In genomic region chr1:44500181-44501021, GRCh38 we compare ENCODE assay signal across 10 cellular contexts.
DNase-seq lines count a peak whose midpoint lies in the region; ATAC-seq and TF ChIP-seq lines count a peak whose summit lies in the region.
"Had no signal": no experiment of that assay in that cellular context is flagged by ENCODE, and none has a peak within 500 bp of the region (broad histone marks: within the 10 kb centered on the region; RNA-seq: fewer than 3 reads in every experiment).

No MANE protein-coding gene starts in this region.

- no peak overlapping the region for H3K4me3 Mint-ChIP-seq in MCF 10A (ENCODE audit: unreplicated experiment)
- no peak overlapping the region for H3K4me3 Mint-ChIP-seq in activated CD4-positive, alpha-beta T cell treated with anti-CD3 and anti-CD28 coated beads, Interleukin-2, amount 10 ng/mL, durations not matched to agents 24 days and 14 days
- H3K4me3 Mint-ChIP-seq in activated naive CD4-positive, alpha-beta T cell treated with anti-CD3 and anti-CD28 coated beads for 36 hours = no peak overlapping the region

- in situ Hi-C loops in mammary epithelial cell (cut with MboI; ENCODE audit: low sequenced_read_pairs in 2 of 2) = no loop called here

- no peaks in the 10 kb centered on the region for H3K36me3 ChIP-seq in mammary epithelial cell (ENCODE audit: insufficient read depth, low read length)
- H3K36me3 ChIP-seq in uterus = no peaks in the 10 kb centered on the region
- H3K36me3 ChIP-seq: BLaER1 had no signal

- TF ChIP-seq CTCF in MCF 10A (IDR thresholded peaks at IDR 0.05; ENCODE audit: unreplicated experiment) (peak; percentile 16), mammary epithelial cell (conservative IDR thresholded peaks at IDR 0.05 in 1 of 2, IDR thresholded peaks at IDR 0.05 in 1 of 2; ENCODE audit: extremely low read depth in 1 of 2, insufficient read depth in 1 of 2, low read depth in 1 of 2, low read length in 2 of 2) (peak in 1 of 2 donors; percentile 48), uterus (IDR thresholded peaks at IDR 0.05) (peak; percentile 36 to 53 (median 42))

- dilution Hi-C loops in mammary epithelial cell (cut with HindIII; ENCODE audit: low sequenced_read_pairs) = no loop called here

- DNase-seq in MCF 10A (ENCODE audit: unreplicated experiment) (peak; percentile 11), mammary epithelial cell (no peak), uterus (no peak)
- no peak for DNase-seq in activated CD4-positive, alpha-beta T cell treated with anti-CD3 and anti-CD28 coated beads, Interleukin-2, amount 10 ng/mL, durations not matched to agents 24 days and 14 days
- no peak for DNase-seq in activated naive CD4-positive, alpha-beta T cell treated with anti-CD3 and anti-CD28 coated beads for 36 hours
- DNase-seq: PC-9 had no signal

- H3K4me2 ChIP-seq in mammary epithelial cell (ENCODE audit: insufficient read depth, low read depth, low read length) = no peak overlapping the region
- H3K4me2 ChIP-seq: BLaER1, PC-9 had no signal

- H3K9me3 Mint-ChIP-seq in MCF 10A (ENCODE audit: unreplicated experiment) = no peaks in the 10 kb centered on the region
- H3K9me3 Mint-ChIP-seq in activated CD4-positive, alpha-beta T cell treated with anti-CD3 and anti-CD28 coated beads, Interleukin-2, amount 10 ng/mL, durations not matched to agents 24 days and 14 days = no peaks in the 10 kb centered on the region
- no peaks in the 10 kb centered on the region for H3K9me3 Mint-ChIP-seq in activated naive CD4-positive, alpha-beta T cell treated with anti-CD3 and anti-CD28 coated beads for 36 hours

- no peak for TF ChIP-seq POLR2A in uterus (IDR thresholded peaks at IDR 0.05)

- no peak for ATAC-seq in GM21360 (IDR thresholded peaks at IDR 0.05; ENCODE audit: unreplicated experiment)

- H3K79me2 ChIP-seq in mammary epithelial cell (ENCODE audit: insufficient read depth, low read length) = no peaks in the 10 kb centered on the region

- no peaks in the 10 kb centered on the region for H4K20me1 ChIP-seq in mammary epithelial cell (ENCODE audit: insufficient read depth, low read length)
- H4K20me1 ChIP-seq: BLaER1 had no signal

- H3K4me1 Mint-ChIP-seq in MCF 10A (ENCODE audit: insufficient read depth, unreplicated experiment) = peaks cover 5% of the 10 kb centered on the region
- no peaks in the 10 kb centered on the region for H3K4me1 Mint-ChIP-seq in activated CD4-positive, alpha-beta T cell treated with anti-CD3 and anti-CD28 coated beads, Interleukin-2, amount 10 ng/mL, durations not matched to agents 24 days and 14 days
- H3K4me1 Mint-ChIP-seq in activated naive CD4-positive, alpha-beta T cell treated with anti-CD3 and anti-CD28 coated beads for 36 hours (ENCODE audit: low read depth) = no peaks in the 10 kb centered on the region

- CTCF ChIA-PET in MCF 10A (lab: Yijun Ruan, JAX) = interaction anchor here (0.6 to 1.1 kb wide), 2 partner anchors 11 to 86 kb away, joined by 3 read pairs; no protein-coding TSS in a partner anchor
- CTCF ChIA-PET in mammary epithelial cell (lab: Charles Lee; ENCODE audit: low non-redundant PET) = interaction anchor here (0.6 kb wide), 1 partner anchor 415 kb away, joined by 7 read pairs; no protein-coding TSS in a partner anchor
- CTCF ChIA-PET in activated naive CD4-positive, alpha-beta T cell treated with anti-CD3 and anti-CD28 coated beads for 36 hours (lab: Charles Lee) = interaction anchor here (0.6 kb wide), 1 partner anchor 204 kb away, joined by 3 read pairs; no protein-coding TSS in a partner anchor

- H3K36me3 Mint-ChIP-seq in MCF 10A (ENCODE audit: insufficient read depth, unreplicated experiment) = no peaks in the 10 kb centered on the region
- H3K36me3 Mint-ChIP-seq in activated CD4-positive, alpha-beta T cell treated with anti-CD3 and anti-CD28 coated beads, Interleukin-2, amount 10 ng/mL, durations not matched to agents 24 days and 14 days (ENCODE audit: low read depth) = no peaks in the 10 kb centered on the region
- H3K36me3 Mint-ChIP-seq in activated naive CD4-positive, alpha-beta T cell treated with anti-CD3 and anti-CD28 coated beads for 36 hours (ENCODE audit: low read depth) = no peaks in the 10 kb centered on the region

- H3K27ac Mint-ChIP-seq in MCF 10A (ENCODE audit: low read depth, unreplicated experiment) = no peak overlapping the region
- no peak overlapping the region for H3K27ac Mint-ChIP-seq in activated CD4-positive, alpha-beta T cell treated with anti-CD3 and anti-CD28 coated beads, Interleukin-2, amount 10 ng/mL, durations not matched to agents 24 days and 14 days
- no peak overlapping the region for H3K27ac Mint-ChIP-seq in activated naive CD4-positive, alpha-beta T cell treated with anti-CD3 and anti-CD28 coated beads for 36 hours

- BruUV-seq in MCF 10A (replicated peaks; lab: Mats Ljungman, UMichigan) (no TSS peak), mammary epithelial cell (replicated peaks; lab: Mats Ljungman, UMichigan) (no TSS peak)

- intact Hi-C loops in MCF 10A (cut with micrococcal nuclease) (loop anchor here (1.0 kb wide), 1 partner anchor 122 kb away; no protein-coding TSS in a partner anchor), mammary epithelial cell (cut with micrococcal nuclease) (loop anchor here (1.0 to 10.0 kb wide), 2 partner anchors 122 to 286 kb away; partner anchors contain the start of gene DMAP1), uterus (cut with DNase I; ENCODE audit: low total_unique reads) (no loop called here)
- intact Hi-C loops in activated CD4-positive, alpha-beta T cell treated with anti-CD3 and anti-CD28 coated beads, Interleukin-2, amount 10 ng/mL, durations not matched to agents 24 days and 14 days (cut with micrococcal nuclease) = no loop called here
- intact Hi-C loops in activated naive CD4-positive, alpha-beta T cell treated with anti-CD3 and anti-CD28 coated beads for 36 hours (cut with micrococcal nuclease) = no loop called here

- POLR2A ChIA-PET in MCF 10A (lab: Yijun Ruan, JAX) = interaction anchor here (0.6 kb wide), 1 partner anchor 336 kb away, joined by 3 read pairs; no protein-coding TSS in a partner anchor

- no peak overlapping the region for H3K9ac ChIP-seq in mammary epithelial cell (ENCODE audit: insufficient read depth, low read length)
- H3K9ac ChIP-seq: BLaER1 had no signal

- H3K4me3 ChIP-seq in mammary epithelial cell (replicated peaks in 1 of 3; ENCODE audit: insufficient read depth in 1 of 3, low read depth in 2 of 3, low read length in 3 of 3) (no peak overlapping the region), uterus (no peak overlapping the region)
- H3K4me3 ChIP-seq: BLaER1, PC-9 had no signal

- H3K27ac ChIP-seq in mammary epithelial cell (ENCODE audit: insufficient read depth, low read depth, low read length) (no peak overlapping the region), cingulate gyrus (ENCODE audit: low read depth, low read length) (peak overlapping the region; percentile 88), layer of hippocampus (ENCODE audit: low read depth, low read length) (peak overlapping the region; percentile 88), uterus (no peak overlapping the region)
- H3K27ac ChIP-seq: BLaER1, PC-9 had no signal

- H2AFZ ChIP-seq in mammary epithelial cell (ENCODE audit: low read depth, low read length) = no peak overlapping the region
- H2AFZ ChIP-seq: PC-9 had no signal

- WGBS in mammary epithelial cell (ENCODE audit: low coverage, missing lambda C conversion rate) = 62% methylated on average over 14 of the region's 17 CpGs

- H3K4me1 ChIP-seq in mammary epithelial cell (ENCODE audit: insufficient read depth, low read length) = no peaks in the 10 kb centered on the region
- no peaks in the 10 kb centered on the region for H3K4me1 ChIP-seq in uterus
- H3K4me1 ChIP-seq: BLaER1 had no signal

- H3K27me3 ChIP-seq in mammary epithelial cell (ENCODE audit: insufficient read depth, low read length) = no peaks in the 10 kb centered on the region
- H3K27me3 ChIP-seq in layer of hippocampus (ENCODE audit: control insufficient read depth, insufficient read depth, low read length) = no peaks in the 10 kb centered on the region
- no peaks in the 10 kb centered on the region for H3K27me3 ChIP-seq in uterus
- H3K27me3 ChIP-seq: BLaER1 had no signal

- H3K27me3 Mint-ChIP-seq in MCF 10A (ENCODE audit: insufficient read depth, unreplicated experiment) = no peaks in the 10 kb centered on the region
- H3K27me3 Mint-ChIP-seq in activated CD4-positive, alpha-beta T cell treated with anti-CD3 and anti-CD28 coated beads, Interleukin-2, amount 10 ng/mL, durations not matched to agents 24 days and 14 days = peaks cover 5% of the 10 kb centered on the region
- no peaks in the 10 kb centered on the region for H3K27me3 Mint-ChIP-seq in activated naive CD4-positive, alpha-beta T cell treated with anti-CD3 and anti-CD28 coated beads for 36 hours (ENCODE audit: low read depth)

- H3K9me3 ChIP-seq in mammary epithelial cell (replicated peaks; ENCODE audit: insufficient read depth, low read length) (no peaks in the 10 kb centered on the region), uterus (no peaks in the 10 kb centered on the region)
- H3K9me3 ChIP-seq: BLaER1 had no signal

Comparison
In these comparisons a context has a peak if more than half of its experiments do, and no peak if none do; other contexts are left out.
1. H3K27ac ChIP-seq: peak in cingulate gyrus (single experiment) and layer of hippocampus (single experiment); none in mammary epithelial cell (single experiment) and uterus (0 of 2).
2. intact Hi-C loops: an anchor here in MCF 10A (1.0 kb wide) and mammary epithelial cell (1.0 to 10.0 kb wide); none called in uterus, activated CD4-positive, alpha-beta T cell treated with anti-CD3 and anti-CD28 coated beads, Interleukin-2, amount 10 ng/mL, durations not matched to agents 24 days and 14 days and activated naive CD4-positive, alpha-beta T cell treated with anti-CD3 and anti-CD28 coated beads for 36 hours.